ENCODE assay signal across 21 cellular contexts in genomic region chr1:156691216-156691615, GRCh38. TPM values are rescaled to one million over a fixed set of nuclear protein-coding genes. Genes with fewer than 3 reads are reported as not detected.
DNase-seq lines count a peak whose midpoint lies in the region; FAIRE-seq and TF ChIP-seq lines count a peak whose summit lies in the region.
"Had no signal": no experiment of that assay in that cellular context is flagged by ENCODE, and none has a peak within 500 bp of the region (broad histone marks: within the 10 kb centered on the region; RNA-seq: fewer than 3 reads in every experiment).

No MANE protein-coding gene starts in this region.

- no peaks in the 10 kb centered on the region for H3K79me2 ChIP-seq in H9 (ENCODE audit: insufficient read depth, low read length)
- peaks cover 3% of the 10 kb centered on the region for H3K79me2 ChIP-seq in trophoblast cell (ENCODE audit: control insufficient read depth, insufficient read depth, low read length, poor library complexity)

- H2BK5ac ChIP-seq in H9 (ENCODE audit: insufficient read length, low read length) (no peak overlapping the region), trophoblast cell (ENCODE audit: low read depth, low read length, poor library complexity) (peak overlapping the region; percentile 18)

- H4K91ac ChIP-seq in H9 (ENCODE audit: insufficient read length, low read depth, low read length) (no peak overlapping the region), trophoblast cell (ENCODE audit: low read depth, low read length) (peak overlapping the region; percentile 31)

- H3K18ac ChIP-seq in H9 (ENCODE audit: insufficient read length, low read depth, low read length) (no peak overlapping the region), trophoblast cell (ENCODE audit: low read length) (peak overlapping the region; percentile 16)

- H2BK15ac ChIP-seq in H9 (ENCODE audit: low read depth, low read length) = no peak overlapping the region

- no peak overlapping the region for H4K8ac ChIP-seq in H9 (replicated peaks; ENCODE audit: insufficient read length, low read depth, low read length)
- peak overlapping the region; percentile 15 for H4K8ac ChIP-seq in trophoblast cell (ENCODE audit: low read depth, low read length)

- FAIRE-seq in small intestine (lab: Jason Lieb, UNC) = no peak
- FAIRE-seq: kidney had no signal

- no peaks in the 10 kb centered on the region for H3K79me1 ChIP-seq in H9 (ENCODE audit: insufficient read depth, low read depth, low read length, poor library complexity, severe bottlenecking)
- H3K79me1 ChIP-seq in trophoblast cell (ENCODE audit: low read length) = peaks cover 32% of the 10 kb centered on the region

- WGBS in H9 (ENCODE audit: extremely low coverage, insufficient read length, low lambda C conversion rate) = no CpG with 5 or more reads among the region's 9 CpGs
- WGBS in trophoblast cell (ENCODE audit: extremely low coverage, insufficient coverage, insufficient read length) = no CpG with 5 or more reads among the region's 9 CpGs
- 60 to 66% (median 65%) methylated on average over 9 of the region's 9 CpGs for WGBS in small intestine, 3 donors

- H3K14ac ChIP-seq in H9 (ENCODE audit: insufficient read depth, low read length) = no peak overlapping the region
- H3K14ac ChIP-seq in trophoblast cell (ENCODE audit: low read length) = peak overlapping the region; percentile 41

- H4K20me1 ChIP-seq in H9 (ENCODE audit: control insufficient read depth, insufficient read depth, insufficient read length) = no peaks in the 10 kb centered on the region

- H4K5ac ChIP-seq in H9 (ENCODE audit: insufficient read length, low read depth, low read length) = no peak overlapping the region

- H3K36me3 ChIP-seq in WERI-Rb-1 (no peaks in the 10 kb centered on the region), trophoblast cell (ENCODE audit: control insufficient read depth in 1 of 2, insufficient read depth in 2 of 2, low read length in 2 of 2) (no peaks in the 10 kb centered on the region), small intestine (ENCODE audit: control insufficient read depth in 2 of 2, insufficient read depth in 2 of 2, low read length in 2 of 2) (no peaks in the 10 kb centered on the region)
- H3K36me3 ChIP-seq: heart left ventricle had no signal

- peaks cover 57 to 58% of the 10 kb centered on the region in 2 experiments for H3K4me1 Mint-ChIP-seq in H9

- DNase-seq in H9 (no peak), WERI-Rb-1 (no peak), trophoblast cell (no peak), small intestine (no peak), coronary artery (ENCODE audit: low spot score) (no peak)
- DNase-seq in effector CD8-positive, alpha-beta T cell (lab: John Stamatoyannopoulos, UW) = no peak
- DNase-seq: activated CD4-positive, alpha-beta memory T cell treated with anti-CD3 and anti-CD28 coated beads for 36 hours; Caco-2; Karpas-422; kidney; naive thymus-derived CD4-positive, alpha-beta T cell; NCI-H1092; NCI-H2029 treated with DMSO at 0.1 percent for 48 hours; NCI-H524 treated with DMSO at 0.1 percent for 48 hours; psoas muscle had no signal

- peak overlapping the region in 1 of 3 experiments; percentile 90; a peak in 1 of 7 replicates for H3K27ac Mint-ChIP-seq in H9
- H3K27ac Mint-ChIP-seq: activated CD4-positive, alpha-beta memory T cell treated with anti-CD3 and anti-CD28 coated beads for 36 hours; activated naive CD4-positive, alpha-beta T cell treated with anti-CD3 and anti-CD28 coated beads, Interleukin-2, amount 50 U/mL, for 24 hours; naive thymus-derived CD4-positive, alpha-beta T cell had no signal

- peaks cover 13% of the 10 kb centered on the region for H3K27me3 Mint-ChIP-seq in H9 (ENCODE audit: low read depth)

- peaks cover 0 to 5% of the 10 kb centered on the region in 2 experiments; a peak in 1 of 5 replicates for H3K9me3 Mint-ChIP-seq in H9
- H3K9me3 Mint-ChIP-seq: activated CD4-positive, alpha-beta memory T cell treated with anti-CD3 and anti-CD28 coated beads for 36 hours; activated naive CD4-positive, alpha-beta T cell treated with anti-CD3 and anti-CD28 coated beads, Interleukin-2, amount 50 U/mL, for 24 hours; naive thymus-derived CD4-positive, alpha-beta T cell had no signal

- no peak overlapping the region for H4K12ac ChIP-seq in trophoblast cell (ENCODE audit: low read depth, low read length)

- H2BK12ac ChIP-seq in H9 (ENCODE audit: insufficient read length, low read depth, low read length) (no peak overlapping the region), trophoblast cell (ENCODE audit: low read length) (peak overlapping the region; percentile 52)

- H3K27me3 ChIP-seq in H9 (ENCODE audit: insufficient read depth, low read length) (no peaks in the 10 kb centered on the region), WERI-Rb-1 (ENCODE audit: insufficient read depth, low read depth, severe bottlenecking) (no peaks in the 10 kb centered on the region), trophoblast cell (ENCODE audit: insufficient read depth, low read length) (no peaks in the 10 kb centered on the region), small intestine (ENCODE audit: control insufficient read depth in 2 of 2, insufficient read depth in 2 of 2, low read length in 2 of 2) (peaks cover 0 to 8% of the 10 kb centered on the region in 2 donors)

- H2BK20ac ChIP-seq in H9 (ENCODE audit: low read depth, low read length, poor library complexity, severe bottlenecking) = no peak overlapping the region

- no peaks in the 10 kb centered on the region for H3K36me3 Mint-ChIP-seq in H9 (ENCODE audit: insufficient read depth in 1 of 3, low read depth in 3 of 3)
- H3K36me3 Mint-ChIP-seq: activated CD4-positive, alpha-beta memory T cell treated with anti-CD3 and anti-CD28 coated beads for 36 hours; naive thymus-derived CD4-positive, alpha-beta T cell had no signal

- H3K4ac ChIP-seq in H9 (ENCODE audit: low read depth, low read length) (no peak overlapping the region), trophoblast cell (ENCODE audit: low read depth, low read length) (no peak overlapping the region)

- H3K56ac ChIP-seq in H9 (ENCODE audit: insufficient read length, low read depth, low read length) = no peak overlapping the region

- H3K4me3 Mint-ChIP-seq in H9 = 0 out of 5 replicates have a peak overlapping the region, but pooled peaks of 1 of the 2 experiments have one; percentile 75
- H3K4me3 Mint-ChIP-seq: activated CD4-positive, alpha-beta memory T cell treated with anti-CD3 and anti-CD28 coated beads for 36 hours; activated naive CD4-positive, alpha-beta T cell treated with anti-CD3 and anti-CD28 coated beads, Interleukin-2, amount 50 U/mL, for 24 hours had no signal

- peaks cover 17% of the 10 kb centered on the region; the same call in 1 of the 2 replicates for H3K4me1 ChIP-seq in H9 (ENCODE audit: insufficient read depth, low read length)
- H3K4me1 ChIP-seq in trophoblast cell (ENCODE audit: control insufficient read depth in 1 of 2, insufficient read depth in 2 of 2, low read length in 2 of 2) = peaks cover 44 to 50% of the 10 kb centered on the region in 2 experiments
- peaks cover 3 to 4% of the 10 kb centered on the region in 2 donors for H3K4me1 ChIP-seq in small intestine (ENCODE audit: control insufficient read depth in 2 of 2, insufficient read depth in 1 of 2, low read depth in 1 of 2, low read length in 1 of 2)

- no peak overlapping the region for H3T11ph ChIP-seq in H9 (ENCODE audit: low read length)

- H2AFZ ChIP-seq in H9 (ENCODE audit: low read length) (no peak overlapping the region), trophoblast cell (ENCODE audit: insufficient read depth, low read length, poor library complexity) (no peak overlapping the region)

- H3K4me2 ChIP-seq in H9 (ENCODE audit: insufficient read depth, insufficient read length, low read length) (peak overlapping the region; percentile 53), trophoblast cell (ENCODE audit: low read length) (no peak overlapping the region)

- H3K9me3 ChIP-seq in H9 (ENCODE audit: control insufficient read depth, low read depth, low read length) (no peaks in the 10 kb centered on the region), WERI-Rb-1 (ENCODE audit: severe bottlenecking) (no peaks in the 10 kb centered on the region), iPS-18c (ENCODE audit: control insufficient read depth, insufficient read depth, low read length) (no peaks in the 10 kb centered on the region), trophoblast cell (ENCODE audit: insufficient read depth, low read depth, low read length) (no peaks in the 10 kb centered on the region), small intestine (ENCODE audit: control insufficient read depth, low read depth) (no peaks in the 10 kb centered on the region)
- H3K9me3 ChIP-seq: Caco-2, heart left ventricle, psoas muscle had no signal

- no peak overlapping the region for H2AK5ac ChIP-seq in H9 (ENCODE audit: insufficient read length, low read length)
- H2AK5ac ChIP-seq in trophoblast cell (ENCODE audit: low read length) = peak overlapping the region; percentile 23

- H2BK120ac ChIP-seq in H9 (ENCODE audit: low read depth, low read length, poor library complexity, severe bottlenecking) = no peak overlapping the region
- H2BK120ac ChIP-seq in trophoblast cell (ENCODE audit: insufficient read depth, low read length, poor library complexity) = peak overlapping the region; percentile 48

- no peak overlapping the region for H3K4me3 ChIP-seq in WERI-Rb-1 (ENCODE audit: low read depth, low read length)
- peak overlapping the region; percentile 40; the same call in 1 of the 2 replicates for H3K4me3 ChIP-seq in iPS-18c (ENCODE audit: insufficient read depth, low read depth, low read length)
- no peak overlapping the region for H3K4me3 ChIP-seq in trophoblast cell (ENCODE audit: low read depth, low read length)
- H3K4me3 ChIP-seq in small intestine (ENCODE audit: low read depth in 1 of 2, low read length in 2 of 2) = no peak overlapping the region
- no peak overlapping the region for H3K4me3 ChIP-seq in coronary artery
- H3K4me3 ChIP-seq: heart left ventricle, lung, psoas muscle had no signal

- H3K23me2 ChIP-seq in H9 (ENCODE audit: insufficient read length, low read depth, low read length, poor library complexity, severe bottlenecking) = peaks cover 10% of the 10 kb centered on the region

- H3K27ac ChIP-seq in H9 (ENCODE audit: insufficient read length, low read depth, low read length) (no peak overlapping the region), WERI-Rb-1 (peak overlapping the region; percentile 82), trophoblast cell (ENCODE audit: low read depth, low read length) (no peak overlapping the region), small intestine (ENCODE audit: low read depth in 1 of 2, low read length in 1 of 2) (no peak overlapping the region), coronary artery (no peak overlapping the region)
- H3K27ac ChIP-seq: heart left ventricle, psoas muscle had no signal

- H3K23ac ChIP-seq in H9 (ENCODE audit: insufficient read length, low read depth, low read length) (no peak overlapping the region), trophoblast cell (ENCODE audit: low read length) (no peak overlapping the region)

- no peak overlapping the region for H3K9ac ChIP-seq in H9 (ENCODE audit: extremely low read depth, insufficient read length, low read length)
- H3K9ac ChIP-seq in trophoblast cell (ENCODE audit: low read length) = no peak overlapping the region

- TF ChIP-seq CTCF in H9 (conservative IDR thresholded peaks at IDR 0.05) (no peak), WERI-Rb-1 (IDR thresholded peaks at IDR 0.05; ENCODE audit: low read depth, low read length) (no peak), coronary artery (IDR thresholded peaks at IDR 0.05) (no peak)

RNA-seq across cellular contexts. Expression of gene NES, which starts 14.0 kb away (rescaled TPM):
- 167 and 168 TPM in 2 replicates for total RNA-seq in H9 (2021)
- polyA plus RNA-seq in trophoblast cell (2013) = 71.4 and 71.6 TPM in 2 replicates
- polyA plus RNA-seq in small intestine = 10 to 100 TPM in 1 of 3 donors, 1 to 10 TPM in 1, under 1 TPM in 1; 0.22 to 11.8 (median 1.1) TPM
- polyA plus RNA-seq: naive thymus-derived CD4-positive, alpha-beta T cell had no signal

RNA-seq across cellular contexts. Expression of gene CRABP2, which starts 14.2 kb away (rescaled TPM):
- 180 and 184 TPM in 2 replicates for total RNA-seq in H9 (2021)
- polyA plus RNA-seq in trophoblast cell (2013) = 273 TPM in 2 replicates
- polyA plus RNA-seq in small intestine = 1 to 10 TPM in 1 of 3 donors, under 1 TPM in 2; 0.81 to 1.9 (median 0.89) TPM

RNA-seq across cellular contexts. Expression of gene METTL25B, which starts 37.1 kb away (rescaled TPM):
- total RNA-seq in H9 (2021) = 24.4 and 26.2 TPM in 2 replicates
- polyA plus RNA-seq in trophoblast cell (2013) = 15.9 and 18.0 TPM in 2 replicates
- polyA plus RNA-seq in small intestine = 10 to 100 TPM; 27.8 to 79.8 (median 41.1) TPM

RNA-seq across cellular contexts. Expression of gene ISG20L2, which starts 37.4 kb away (rescaled TPM):
- total RNA-seq in H9 (2021) = 52.4 and 57.6 TPM in 2 replicates
- polyA plus RNA-seq in trophoblast cell (2013) = 44.2 and 46.1 TPM in 2 replicates
- polyA plus RNA-seq in small intestine = 10 to 100 TPM; 12.5 to 16.6 (median 13.2) TPM

RNA-seq across cellular contexts. Expression of gene BCAN, which starts 49.3 kb away (rescaled TPM):
- total RNA-seq in H9 (2021) = 0.88 and 1.2 TPM in 2 replicates
- 2.4 and 3.1 TPM in 2 replicates for polyA plus RNA-seq in trophoblast cell (2013)
- polyA plus RNA-seq in small intestine = under 1 TPM in 1 of 3 donors, not detected in 2; 0.36 TPM
- total RNA-seq: activated CD4-positive, alpha-beta memory T cell treated with anti-CD3 and anti-CD28 coated beads for 36 hours; Caco-2; naive thymus-derived CD4-positive, alpha-beta T cell; subcutaneous adipose tissue; T-helper 1 cell treated with Interleukin-12 subunit alpha and Interleukin-12 subunit beta and Interleukin-4 antibody, amounts not matched to agents 30 ng/mL and 1 ng/mL, for 36 hours had no signal
- polyA plus RNA-seq: naive thymus-derived CD4-positive, alpha-beta T cell had no signal
